ENCODE assay signal across 33 cellular contexts in the genomic region with DNA sequence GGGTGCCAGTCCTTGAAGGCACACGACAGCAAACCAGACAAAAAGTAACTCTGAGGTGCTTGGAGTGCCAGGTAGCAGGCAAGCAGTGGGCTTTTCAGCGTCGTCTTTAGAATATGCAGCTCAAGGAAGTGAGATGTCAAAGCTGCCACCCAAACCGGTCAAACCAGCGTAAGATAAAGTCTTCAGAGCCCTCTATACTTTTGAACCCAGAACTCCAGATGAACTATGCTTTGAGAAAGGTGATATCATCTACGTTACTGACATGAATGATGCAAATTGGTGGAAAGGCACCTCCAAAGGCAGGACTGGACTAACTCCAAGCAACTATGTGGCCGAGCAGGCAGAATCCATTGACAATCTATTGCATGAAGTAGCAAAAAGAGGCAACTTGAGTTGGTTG.
"Had no signal": no experiment of that assay in that cellular context is flagged by ENCODE, and none has a peak within 500 bp of the region (broad histone marks: within the 10 kb centered on the region; RNA-seq: fewer than 3 reads in every experiment).

No MANE protein-coding gene starts in this region.

- H3K36me3 ChIP-seq: adrenal gland, breast epithelium, MG63 had no signal

- H3K4me1 Mint-ChIP-seq: activated B cell treated with CpG ODN at 0.5 μM for 24 hours had no signal

- ATAC-seq: activated naive CD4-positive, alpha-beta T cell treated with anti-CD3 and anti-CD28 coated beads, Interleukin-2, amount 50 U/mL, for 72 hours; activated T-cell treated with anti-CD3 and anti-CD28 coated beads, Interleukin-2, amount 50 U/mL, for 4 hours; body of pancreas; Panc1; SK-N-SH treated with all-trans-retinoic acid at 6 μM for 48 hours had no signal

- H3K27me3 Mint-ChIP-seq: activated CD4-positive, alpha-beta memory T cell treated with anti-CD3 and anti-CD28 coated beads for 36 hours had no signal

- H3K27ac ChIP-seq: adrenal gland, body of pancreas, breast epithelium, VCaP had no signal

- H3K4me3 ChIP-seq: adrenal gland, body of pancreas, breast epithelium, MG63 had no signal

- H3K9me3 Mint-ChIP-seq: activated naive CD4-positive, alpha-beta T cell treated with anti-CD3 and anti-CD28 coated beads, Interleukin-2, amount 50 U/mL, for 72 hours; activated T-helper 1 cell treated with anti-CD3 and anti-CD28 coated beads, Interleukin-12 subunit alpha, Interleukin-12 subunit beta, Interleukin-2, Interleukin-4 antibody, amounts not matched to agents 30 ng/mL and 10 ng/mL and 1 ng/mL, durations not matched to agents 14 hours and 24 hours and 36 hours had no signal

- DNase-seq: activated B cell treated with CpG ODN at 0.5 μM for 24 hours; activated CD4-positive, alpha-beta memory T cell treated with anti-CD3 and anti-CD28 coated beads for 36 hours; activated CD4-positive, alpha-beta T cell treated with anti-CD3 and anti-CD28 coated beads for 4 hours; activated CD4-positive, alpha-beta T cell treated with anti-CD3 and anti-CD28 coated beads, Interleukin-2, amount 50 U/mL, for 1 hour; activated CD4-positive, CD25-positive, alpha-beta regulatory T cell treated with anti-CD3 and anti-CD28 coated beads, Interleukin-2, amount 50 U/mL, for 72 hours; activated CD8-positive, alpha-beta memory T cell treated with anti-CD3 and anti-CD28 coated beads, Interleukin-2, amount 50 U/mL, for 4 hours; activated gamma-delta T cell treated with Interleukin-2 at 50 U/mL for 16 hours; activated naive CD4-positive, alpha-beta T cell treated with anti-CD3 and anti-CD28 coated beads for 36 hours; activated T-cell treated with anti-CD3 and anti-CD28 coated beads for 4 hours; activated T-cell treated with anti-CD3 and anti-CD28 coated beads, Interleukin-2, amount 50 U/mL, for 4 hours; adrenal gland; body of pancreas; caudate nucleus; Kasumi-1; KG1; MG63; NCI-H1048; NCI-H1436; NCI-H1694; NCI-H1930; NCI-H2081 treated with DMSO at 0.1 percent for 48 hours; NCI-H524 treated with DMSO at 0.1 percent for 48 hours; SHP77; SW 1271; T-helper 1 cell; T-helper 2 cell; T-helper 9 cell had no signal

- H3K36me3 Mint-ChIP-seq: activated CD4-positive, alpha-beta memory T cell treated with anti-CD3 and anti-CD28 coated beads for 36 hours; activated naive CD4-positive, alpha-beta T cell treated with anti-CD3 and anti-CD28 coated beads, Interleukin-2, amount 50 U/mL, for 72 hours had no signal

- H3K4me1 ChIP-seq: adrenal gland, body of pancreas, breast epithelium had no signal

- H3K27ac Mint-ChIP-seq: activated B cell treated with CpG ODN at 0.5 μM for 24 hours; activated CD4-positive, alpha-beta memory T cell treated with anti-CD3 and anti-CD28 coated beads for 36 hours; activated naive CD4-positive, alpha-beta T cell treated with anti-CD3 and anti-CD28 coated beads for 36 hours; activated naive CD4-positive, alpha-beta T cell treated with anti-CD3 and anti-CD28 coated beads, Interleukin-2, amount 50 U/mL, for 72 hours; activated T-helper 1 cell treated with anti-CD3 and anti-CD28 coated beads, Interleukin-12 subunit alpha, Interleukin-12 subunit beta, Interleukin-2, Interleukin-4 antibody, amounts not matched to agents 30 ng/mL and 10 ng/mL and 1 ng/mL, durations not matched to agents 14 hours and 24 hours and 36 hours had no signal

- H3K4me3 Mint-ChIP-seq: activated B cell treated with CpG ODN at 0.5 μM for 24 hours; activated CD4-positive, alpha-beta memory T cell treated with anti-CD3 and anti-CD28 coated beads for 36 hours; activated naive CD4-positive, alpha-beta T cell treated with anti-CD3 and anti-CD28 coated beads for 36 hours; activated T-cell treated with anti-CD3 and anti-CD28 coated beads, Interleukin-2, amount 50 U/mL, for 4 hours; activated T-helper 1 cell treated with anti-CD3 and anti-CD28 coated beads, Interleukin-12 subunit alpha, Interleukin-12 subunit beta, Interleukin-2, Interleukin-4 antibody, amounts not matched to agents 30 ng/mL and 10 ng/mL and 1 ng/mL, durations not matched to agents 14 hours and 24 hours and 36 hours had no signal
